9 cellular contexts compared by ENCODE assay signal in the genomic region with DNA sequence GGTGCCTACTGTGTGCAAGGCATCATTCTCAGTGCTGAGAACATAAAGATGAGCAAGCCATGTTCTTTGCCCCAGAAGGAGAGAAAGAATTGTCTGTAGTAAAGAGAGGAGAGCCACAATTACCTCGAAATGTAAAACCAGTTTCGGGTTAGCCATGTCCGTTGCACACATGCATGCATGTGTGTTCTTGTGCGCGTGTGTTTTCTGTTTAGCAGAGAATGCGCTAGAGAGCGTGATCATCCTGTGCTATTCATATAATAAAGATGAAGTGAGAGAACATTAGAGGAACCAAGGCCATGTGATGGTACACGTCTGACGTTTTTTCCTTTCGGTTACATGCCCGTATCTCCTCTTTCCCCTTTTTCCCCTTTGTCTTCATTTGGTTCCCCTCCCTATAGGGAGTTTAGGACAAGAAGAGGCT.
A peak's percentile ranks its signal among the peaks of the same experiment; 100 is the strongest.
DNase-seq lines count a peak whose midpoint lies in the region; ATAC-seq, FAIRE-seq and TF ChIP-seq lines count a peak whose summit lies in the region.
"Had no signal": no experiment of that assay in that cellular context is flagged by ENCODE, and none has a peak within 500 bp of the region (broad histone marks: within the 10 kb centered on the region; RNA-seq: fewer than 3 reads in every experiment).

No MANE protein-coding gene starts in this region.

- peak; percentile 8 to 14 for ATAC-seq in CD4-positive, CD25-positive, alpha-beta regulatory T cell (ENCODE audit: low read depth in 2 of 2)
- ATAC-seq in GM19438 (IDR thresholded peaks at IDR 0.05; ENCODE audit: low read depth, unreplicated experiment), result peak; percentile 35
- peak; percentile 34 for ATAC-seq in HG03439 (IDR thresholded peaks at IDR 0.05; ENCODE audit: unreplicated experiment)

- no peaks in the 10 kb centered on the region for H3K9me3 ChIP-seq in CD4-positive, CD25-positive, alpha-beta regulatory T cell (ENCODE audit: control insufficient read depth in 2 of 2, low read length in 2 of 2)
- no peaks in the 10 kb centered on the region for H3K9me3 ChIP-seq in esophagus squamous epithelium

- H3K9me3 Mint-ChIP-seq in CD4-positive, CD25-positive, alpha-beta regulatory T cell, result no peaks in the 10 kb centered on the region

- peaks cover 95% of the 10 kb centered on the region for H3K4me1 ChIP-seq in CD4-positive, CD25-positive, alpha-beta regulatory T cell (ENCODE audit: control insufficient read depth, insufficient read depth, low read length, poor library complexity, severe bottlenecking)
- H3K4me1 ChIP-seq in esophagus squamous epithelium, result peaks cover 6 to 52% (median 12%) of the 10 kb centered on the region in 3 donors

- peak in 1 of 4 donors; percentile 30 for TF ChIP-seq POLR2A in esophagus squamous epithelium (IDR thresholded peaks at IDR 0.05)

- WGBS in esophagus squamous epithelium, 2 donors, result 53 to 76% methylated on average over 11 of the region's 11 CpGs

- DNase-seq in CD4-positive, CD25-positive, alpha-beta regulatory T cell, result peak in 2 of 3 donors; percentile 44 to 60
- DNase-seq in esophagus squamous epithelium (lab: John Stamatoyannopoulos, UW), result no peak
- DNase-seq in activated CD4-positive, CD25-positive, alpha-beta regulatory T cell (lab: John Stamatoyannopoulos, UW), result no peak
- no peak for DNase-seq in GM19238 (ENCODE audit: insufficient read length, low spot score)
- DNase-seq in activated CD4-positive, alpha-beta T cell treated with anti-CD3 and anti-CD28 coated beads for 1 hour, result no peak
- DNase-seq in RCC 7860 (ENCODE audit: low spot score), result no peak

- peaks cover 1 to 79% (median 56%) of the 10 kb centered on the region in 4 donors for H3K4me1 Mint-ChIP-seq in CD4-positive, CD25-positive, alpha-beta regulatory T cell

- no peaks in the 10 kb centered on the region for H3K27me3 ChIP-seq in CD4-positive, CD25-positive, alpha-beta regulatory T cell (ENCODE audit: control insufficient read depth, insufficient read depth, low read length)
- no peaks in the 10 kb centered on the region for H3K27me3 ChIP-seq in esophagus squamous epithelium

- peaks cover 50% of the 10 kb centered on the region for H3K36me3 Mint-ChIP-seq in CD4-positive, CD25-positive, alpha-beta regulatory T cell

- H3K27ac Mint-ChIP-seq in CD4-positive, CD25-positive, alpha-beta regulatory T cell, result peak overlapping the region; percentile 96 to 99 (median 96)

- H3K4me3 Mint-ChIP-seq in CD4-positive, CD25-positive, alpha-beta regulatory T cell, result peak overlapping the region in 1 of 4 donors; percentile 89

- peak overlapping the region; percentile 99 for H3K4me3 ChIP-seq in CD4-positive, CD25-positive, alpha-beta regulatory T cell (ENCODE audit: low read depth, low read length)
- peak overlapping the region in 2 of 4 donors; percentile 10 to 40 for H3K4me3 ChIP-seq in esophagus squamous epithelium

- peaks cover 32% of the 10 kb centered on the region for H3K36me3 ChIP-seq in CD4-positive, CD25-positive, alpha-beta regulatory T cell (ENCODE audit: control insufficient read depth, insufficient read depth, low read length)
- no peaks in the 10 kb centered on the region for H3K36me3 ChIP-seq in esophagus squamous epithelium

- peak overlapping the region; percentile 89 for H3K27ac ChIP-seq in CD4-positive, CD25-positive, alpha-beta regulatory T cell (ENCODE audit: insufficient read depth, low read length, poor library complexity, severe bottlenecking)
- peak overlapping the region; percentile 18 to 72 (median 68) for H3K27ac ChIP-seq in esophagus squamous epithelium

- no peaks in the 10 kb centered on the region for H3K27me3 Mint-ChIP-seq in CD4-positive, CD25-positive, alpha-beta regulatory T cell

- FAIRE-seq in RCC 7860 (lab: Jason Lieb, UNC), result no peak
- FAIRE-seq: G401.6 had no signal

- intact Hi-C loops in esophagus squamous epithelium (cut with DNase I), result no loop called here

- no peak for TF ChIP-seq CTCF in esophagus squamous epithelium (IDR thresholded peaks at IDR 0.05)

Comparison
In these comparisons a context has a peak if more than half of its experiments do, and no peak if none do; other contexts are left out.
1. DNase-seq: peak in CD4-positive, CD25-positive, alpha-beta regulatory T cell (2 of 3); none in esophagus squamous epithelium (single experiment), activated CD4-positive, CD25-positive, alpha-beta regulatory T cell (0 of 4), GM19238 (single experiment), activated CD4-positive, alpha-beta T cell treated with anti-CD3 and anti-CD28 coated beads for 1 hour (single experiment) and RCC 7860 (single experiment).
2. Peak in every context shown above with its lines, with median percentiles within 50 percentile points of each other: ATAC-seq.